Comparison of ENCODE assay signal across 39 cellular contexts in genomic region chr6:25259756-25260155, GRCh38.
"Had no signal": no experiment of that assay in that cellular context is flagged by ENCODE, and none has a peak within 500 bp of the region (broad histone marks: within the 10 kb centered on the region; RNA-seq: fewer than 3 reads in every experiment).

No MANE protein-coding gene starts in this region.

- H3K4me3 ChIP-seq: adrenal gland, ascending aorta, body of pancreas, breast epithelium, cardiac muscle cell had no signal

- H3K9me3 Mint-ChIP-seq: activated naive CD4-positive, alpha-beta T cell treated with anti-CD3 and anti-CD28 coated beads for 36 hours; activated naive CD4-positive, alpha-beta T cell treated with anti-CD3 and anti-CD28 coated beads, Interleukin-2, amount 10 ng/mL, durations not matched to agents 7 days and 5 days; activated naive CD4-positive, alpha-beta T cell treated with anti-CD3 and anti-CD28 coated beads, Interleukin-2, amount 50 U/mL, for 24 hours; activated naive CD4-positive, alpha-beta T cell treated with anti-CD3 and anti-CD28 coated beads, Interleukin-2, amount 50 U/mL, for 72 hours; activated naive CD8-positive, alpha-beta T cell treated with anti-CD3 and anti-CD28 coated beads for 36 hours; activated naive CD8-positive, alpha-beta T cell treated with anti-CD3 and anti-CD28 coated beads, Interleukin-2, amount 10 ng/mL, durations not matched to agents 7 days and 5 days; activated naive CD8-positive, alpha-beta T cell treated with anti-CD3 and anti-CD28 coated beads, Interleukin-2, amount 50 U/mL, for 24 hours; activated T-cell treated with anti-CD3 and anti-CD28 coated beads, Interleukin-2, amount 50 U/mL, for 24 hours; activated T-cell treated with anti-CD3 and anti-CD28 coated beads, Interleukin-2, amount 50 U/mL, for 4 hours; activated T-cell treated with anti-CD3 and anti-CD28 coated beads, Interleukin-2, amount 50 U/mL, for 72 hours; activated T-helper 1 cell treated with anti-CD3 and anti-CD28 coated beads, Interleukin-12 subunit alpha, Interleukin-12 subunit beta, Interleukin-2, Interleukin-4 antibody, amounts not matched to agents 30 ng/mL and 10 ng/mL and 1 ng/mL, durations not matched to agents 14 hours and 24 hours and 36 hours; activated T-helper 17 cell treated with anti-CD3 and anti-CD28 coated beads, Interleukin-2, amount 50 U/mL, for 72 hours; activated T-helper 2 cell treated with anti-CD3 and anti-CD28 coated beads, Interferon-gamma antibody, Interleukin-2, Interleukin-4, amounts not matched to agents 10 μg/mL and 5 μg/mL and 100 μg/mL, durations not matched to agents 14 hours and 24 hours and 36 hours; brain; central memory CD8-positive, alpha-beta T cell had no signal

- H3K4me3 Mint-ChIP-seq: activated naive CD4-positive, alpha-beta T cell treated with anti-CD3 and anti-CD28 coated beads for 36 hours; activated naive CD4-positive, alpha-beta T cell treated with anti-CD3 and anti-CD28 coated beads, Interleukin-2, amount 10 ng/mL, durations not matched to agents 7 days and 5 days; activated naive CD4-positive, alpha-beta T cell treated with anti-CD3 and anti-CD28 coated beads, Interleukin-2, amount 50 U/mL, for 24 hours; activated naive CD8-positive, alpha-beta T cell; activated naive CD8-positive, alpha-beta T cell treated with anti-CD3 and anti-CD28 coated beads for 36 hours; activated naive CD8-positive, alpha-beta T cell treated with anti-CD3 and anti-CD28 coated beads, Interleukin-2, amount 10 ng/mL, durations not matched to agents 7 days and 5 days; activated naive CD8-positive, alpha-beta T cell treated with anti-CD3 and anti-CD28 coated beads, Interleukin-2, amount 50 U/mL, for 24 hours; activated T-cell treated with anti-CD3 and anti-CD28 coated beads, Interleukin-2, amount 50 U/mL, for 24 hours; activated T-cell treated with anti-CD3 and anti-CD28 coated beads, Interleukin-2, amount 50 U/mL, for 4 hours; activated T-cell treated with anti-CD3 and anti-CD28 coated beads, Interleukin-2, amount 50 U/mL, for 72 hours; activated T-helper 1 cell treated with anti-CD3 and anti-CD28 coated beads, Interleukin-12 subunit alpha, Interleukin-12 subunit beta, Interleukin-2, Interleukin-4 antibody, amounts not matched to agents 30 ng/mL and 10 ng/mL and 1 ng/mL, durations not matched to agents 14 hours and 24 hours and 36 hours; activated T-helper 17 cell treated with anti-CD3 and anti-CD28 coated beads, Interleukin-2, amount 50 U/mL, for 72 hours; brain; central memory CD8-positive, alpha-beta T cell had no signal

- H3K9me3 ChIP-seq: adrenal gland, ascending aorta, body of pancreas, breast epithelium had no signal

- H3K27me3 ChIP-seq: adrenal gland, ascending aorta, body of pancreas, brain microvascular endothelial cell, breast epithelium, cardiac muscle cell had no signal

- DNase-seq: activated effector memory CD4-positive, alpha-beta T cell treated with anti-CD3 and anti-CD28 coated beads, Interleukin-2, amount 50 U/mL, for 16 hours; activated effector memory CD4-positive, alpha-beta T cell treated with Interleukin-2 at 50 U/mL for 16 hours; activated gamma-delta T cell; activated gamma-delta T cell treated with Interleukin-2 at 50 U/mL for 16 hours; activated naive CD4-positive, alpha-beta T cell; activated naive CD4-positive, alpha-beta T cell treated with anti-CD3 and anti-CD28 coated beads for 36 hours; activated naive CD4-positive, alpha-beta T cell treated with anti-CD3 and anti-CD28 coated beads, Interleukin-2, amount 10 ng/mL, durations not matched to agents 7 days and 5 days; activated naive CD4-positive, alpha-beta T cell treated with anti-CD3 and anti-CD28 coated beads, Interleukin-2, amount 50 U/mL, for 16 hours; activated naive CD4-positive, alpha-beta T cell treated with Interleukin-2 at 50 U/mL for 16 hours; activated naive CD8-positive, alpha-beta T cell treated with anti-CD3 and anti-CD28 coated beads for 36 hours; activated naive CD8-positive, alpha-beta T cell treated with anti-CD3 and anti-CD28 coated beads, Interleukin-2, amount 10 ng/mL, durations not matched to agents 7 days and 5 days; activated naive CD8-positive, alpha-beta T cell treated with anti-CD3 and anti-CD28 coated beads, Interleukin-2, amount 50 U/mL, for 24 hours; activated T-cell treated with anti-CD3 and anti-CD28 coated beads, Interleukin-2, amount 50 U/mL, for 24 hours; activated T-cell treated with anti-CD3 and anti-CD28 coated beads, Interleukin-2, amount 50 U/mL, for 4 hours; activated T-cell treated with anti-CD3 and anti-CD28 coated beads, Interleukin-2, amount 50 U/mL, for 48 hours; activated T-cell treated with anti-CD3 and anti-CD28 coated beads, Interleukin-2, amount 50 U/mL, for 72 hours; adrenal gland; amniotic stem cell; amygdala; anterior cingulate cortex; aorta; body of pancreas; brain microvascular endothelial cell; caudate nucleus; central memory CD4-positive, alpha-beta T cell; cerebellar nuclear complex had no signal

- ATAC-seq: activated naive CD4-positive, alpha-beta T cell treated with anti-CD3 and anti-CD28 coated beads, Interleukin-2, amount 50 U/mL, for 72 hours; activated naive CD8-positive, alpha-beta T cell treated with anti-CD3 and anti-CD28 coated beads, Interleukin-2, amount 50 U/mL, for 24 hours; activated T-cell treated with anti-CD3 and anti-CD28 coated beads, Interleukin-2, amount 50 U/mL, for 4 hours; activated T-cell treated with anti-CD3 and anti-CD28 coated beads, Interleukin-2, amount 50 U/mL, for 72 hours; activated T-helper 17 cell treated with anti-CD3 and anti-CD28 coated beads, Interleukin-2, amount 50 U/mL, for 72 hours; body of pancreas had no signal

- H3K36me3 ChIP-seq: adrenal gland, ascending aorta, brain microvascular endothelial cell, breast epithelium, cardiac muscle cell had no signal

- H3K4me1 ChIP-seq: adrenal gland, ascending aorta, body of pancreas, breast epithelium had no signal

- H3K27ac ChIP-seq: adrenal gland, ascending aorta, body of pancreas, brain microvascular endothelial cell, breast epithelium, cardiac muscle cell had no signal

- FAIRE-seq: astrocyte, bronchial epithelial cell had no signal

- H3K27ac Mint-ChIP-seq: activated naive CD4-positive, alpha-beta T cell treated with anti-CD3 and anti-CD28 coated beads for 36 hours; activated naive CD4-positive, alpha-beta T cell treated with anti-CD3 and anti-CD28 coated beads, Interleukin-2, amount 10 ng/mL, durations not matched to agents 7 days and 5 days; activated naive CD4-positive, alpha-beta T cell treated with anti-CD3 and anti-CD28 coated beads, Interleukin-2, amount 50 U/mL, for 24 hours; activated naive CD4-positive, alpha-beta T cell treated with anti-CD3 and anti-CD28 coated beads, Interleukin-2, amount 50 U/mL, for 72 hours; activated naive CD8-positive, alpha-beta T cell; activated naive CD8-positive, alpha-beta T cell treated with anti-CD3 and anti-CD28 coated beads for 36 hours; activated naive CD8-positive, alpha-beta T cell treated with anti-CD3 and anti-CD28 coated beads, Interleukin-2, amount 10 ng/mL, durations not matched to agents 7 days and 5 days; activated naive CD8-positive, alpha-beta T cell treated with anti-CD3 and anti-CD28 coated beads, Interleukin-2, amount 50 U/mL, for 24 hours; activated T-cell treated with anti-CD3 and anti-CD28 coated beads, Interleukin-2, amount 50 U/mL, for 24 hours; activated T-cell treated with anti-CD3 and anti-CD28 coated beads, Interleukin-2, amount 50 U/mL, for 72 hours; activated T-helper 1 cell treated with anti-CD3 and anti-CD28 coated beads, Interleukin-12 subunit alpha, Interleukin-12 subunit beta, Interleukin-2, Interleukin-4 antibody, amounts not matched to agents 30 ng/mL and 10 ng/mL and 1 ng/mL, durations not matched to agents 14 hours and 24 hours and 36 hours; activated T-helper 17 cell treated with anti-CD3 and anti-CD28 coated beads, Interleukin-2, amount 50 U/mL, for 72 hours; activated T-helper 2 cell treated with anti-CD3 and anti-CD28 coated beads, Interferon-gamma antibody, Interleukin-2, Interleukin-4, amounts not matched to agents 10 μg/mL and 5 μg/mL and 100 μg/mL, durations not matched to agents 14 hours and 24 hours and 36 hours had no signal

- H3K36me3 Mint-ChIP-seq: activated naive CD4-positive, alpha-beta T cell treated with anti-CD3 and anti-CD28 coated beads, Interleukin-2, amount 10 ng/mL, durations not matched to agents 7 days and 5 days; activated naive CD4-positive, alpha-beta T cell treated with anti-CD3 and anti-CD28 coated beads, Interleukin-2, amount 50 U/mL, for 24 hours; activated naive CD4-positive, alpha-beta T cell treated with anti-CD3 and anti-CD28 coated beads, Interleukin-2, amount 50 U/mL, for 72 hours; activated naive CD8-positive, alpha-beta T cell; activated naive CD8-positive, alpha-beta T cell treated with anti-CD3 and anti-CD28 coated beads for 36 hours; activated naive CD8-positive, alpha-beta T cell treated with anti-CD3 and anti-CD28 coated beads, Interleukin-2, amount 10 ng/mL, durations not matched to agents 7 days and 5 days; brain had no signal

- H3K27me3 Mint-ChIP-seq: activated naive CD4-positive, alpha-beta T cell treated with anti-CD3 and anti-CD28 coated beads, Interleukin-2, amount 50 U/mL, for 24 hours; activated naive CD8-positive, alpha-beta T cell; activated naive CD8-positive, alpha-beta T cell treated with anti-CD3 and anti-CD28 coated beads for 36 hours had no signal

- H3K4me1 Mint-ChIP-seq: activated naive CD4-positive, alpha-beta T cell treated with anti-CD3 and anti-CD28 coated beads, Interleukin-2, amount 10 ng/mL, durations not matched to agents 7 days and 5 days; activated naive CD4-positive, alpha-beta T cell treated with anti-CD3 and anti-CD28 coated beads, Interleukin-2, amount 50 U/mL, for 24 hours; activated naive CD8-positive, alpha-beta T cell treated with anti-CD3 and anti-CD28 coated beads for 36 hours; activated naive CD8-positive, alpha-beta T cell treated with anti-CD3 and anti-CD28 coated beads, Interleukin-2, amount 10 ng/mL, durations not matched to agents 7 days and 5 days; activated naive CD8-positive, alpha-beta T cell treated with anti-CD3 and anti-CD28 coated beads, Interleukin-2, amount 50 U/mL, for 24 hours; activated T-helper 17 cell treated with anti-CD3 and anti-CD28 coated beads, Interleukin-2, amount 50 U/mL, for 72 hours; central memory CD8-positive, alpha-beta T cell had no signal
